Comparison of ENCODE assay signal across 28 cellular contexts in the genomic region with DNA sequence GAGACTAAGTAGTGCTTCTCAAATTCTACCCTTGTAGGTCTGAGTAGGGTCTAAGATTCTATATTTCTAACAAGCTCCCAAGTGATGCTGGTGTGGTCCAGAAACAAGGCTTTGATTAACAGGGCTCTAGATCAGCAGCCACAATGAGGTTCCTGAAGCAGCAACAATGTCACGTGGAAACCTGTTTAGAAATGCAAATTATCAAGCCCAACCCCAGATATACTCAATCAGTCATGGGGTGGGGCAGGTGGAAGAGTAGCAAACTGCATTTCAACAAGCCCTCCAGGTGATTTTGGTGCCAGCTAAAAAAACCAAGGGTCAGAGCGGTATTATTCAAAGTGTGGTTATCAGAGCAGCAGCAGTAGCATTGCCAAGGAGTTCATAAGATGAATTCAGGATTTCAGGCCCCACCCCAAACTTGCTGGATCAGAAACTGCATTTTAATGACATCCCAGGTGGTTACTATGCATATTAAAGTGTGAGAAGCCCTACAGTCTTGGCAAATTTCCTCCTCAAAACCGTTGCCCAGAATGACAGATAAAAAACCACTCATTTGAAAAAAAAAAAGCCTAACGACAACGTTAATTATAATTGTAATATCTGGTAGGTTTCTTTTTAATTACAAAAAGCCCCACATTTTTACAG.
DNase-seq lines count a peak whose midpoint lies in the region; ATAC-seq, FAIRE-seq and TF ChIP-seq lines count a peak whose summit lies in the region.
"Had no signal": no experiment of that assay in that cellular context is flagged by ENCODE, and none has a peak within 500 bp of the region (broad histone marks: within the 10 kb centered on the region; RNA-seq: fewer than 3 reads in every experiment).

No MANE protein-coding gene starts in this region.

- H3K9me3 ChIP-seq in small intestine (ENCODE audit: control insufficient read depth, low read depth) = peaks cover 1% of the 10 kb centered on the region
- H3K9me3 ChIP-seq: left lung, neutrophil, transverse colon had no signal

- no peak for TF ChIP-seq CTCF in foreskin keratinocyte (conservative IDR thresholded peaks at IDR 0.05)

- no peaks in the 10 kb centered on the region for H3K36me3 ChIP-seq in small intestine (ENCODE audit: control insufficient read depth in 2 of 2, insufficient read depth in 2 of 2, low read length in 2 of 2)
- H3K36me3 ChIP-seq: left lung, neutrophil, transverse colon had no signal

- peak; percentile 10 for DNase-seq in NCI-H748 (lab: John Stamatoyannopoulos, UW; ENCODE audit: unreplicated experiment)
- DNase-seq in NCI-H748 treated with DMSO at 0.1 percent for 48 hours (lab: John Stamatoyannopoulos, UW) = no peak
- peak; percentile 30 for DNase-seq in SW480 (ENCODE audit: low spot score)
- DNase-seq in foreskin keratinocyte = peak in 1 of 2 donors; percentile 14
- DNase-seq in small intestine = peak; percentile 41
- DNase-seq in stimulated activated CD4-positive, alpha-beta T cell treated with anti-CD3 and anti-CD28 coated beads, Interleukin-2, amount 100 ng/mL, for 24 hours = no peak
- DNase-seq in stimulated activated CD4-positive, alpha-beta T cell treated with anti-CD3 and anti-CD28 coated beads, Interleukin-4, amount 100 ng/mL, for 4 hours = no peak
- DNase-seq: activated CD4-positive, alpha-beta T cell treated with anti-CD3 and anti-CD28 coated beads, Interleukin-2, amount 10 ng/mL, durations not matched to agents 7 days and 5 days; activated naive CD4-positive, alpha-beta T cell treated with Interleukin-2 at 50 U/mL for 16 hours; activated T-cell treated with anti-CD3 and anti-CD28 coated beads, Interleukin-2, amount 50 U/mL, for 72 hours; CD4-positive, CD25-positive, alpha-beta regulatory T cell; DMS153; effector CD4-positive, alpha-beta T cell; erythroblast; left lung; naive B cell; NCI-H146; PC-9; SHP77; stimulated activated CD4-positive, alpha-beta T cell treated with anti-CD3 and anti-CD28 coated beads, Interleukin-1b, Interleukin-23, amount 100 ng/mL, for 48 hours; T1000; transverse colon had no signal

- H3K4me1 ChIP-seq in foreskin keratinocyte = no peaks in the 10 kb centered on the region
- peaks cover 0 to 2% of the 10 kb centered on the region in 2 donors for H3K4me1 ChIP-seq in small intestine (ENCODE audit: control insufficient read depth in 2 of 2, insufficient read depth in 1 of 2, low read depth in 1 of 2, low read length in 1 of 2)
- H3K4me1 ChIP-seq: left lung had no signal

- H3K27ac ChIP-seq in foreskin keratinocyte = no peak overlapping the region
- no peak overlapping the region for H3K27ac ChIP-seq in small intestine (ENCODE audit: low read depth in 1 of 2, low read length in 1 of 2)
- H3K27ac ChIP-seq: hepatocyte, KMS-11, left lung, neutrophil, PC-9, transverse colon had no signal

- no peaks in the 10 kb centered on the region for H3K27me3 ChIP-seq in foreskin keratinocyte
- no peaks in the 10 kb centered on the region for H3K27me3 ChIP-seq in small intestine (ENCODE audit: control insufficient read depth in 2 of 2, insufficient read depth in 2 of 2, low read length in 2 of 2)
- H3K27me3 ChIP-seq: hepatocyte, left lung, neutrophil, transverse colon had no signal

- 16 to 51% (median 29%) methylated on average over 5 of the region's 5 CpGs for WGBS in small intestine, 3 donors

- ATAC-seq in foreskin keratinocyte (peak; percentile 38), HG02678 (IDR thresholded peaks at IDR 0.05; ENCODE audit: unreplicated experiment) (no peak)
- ATAC-seq: activated T-cell treated with anti-CD3 and anti-CD28 coated beads, Interleukin-2, amount 50 U/mL, for 72 hours; HCT116; left lung had no signal

- FAIRE-seq in small intestine (lab: Jason Lieb, UNC) = no peak
- FAIRE-seq: A204.1 had no signal

- no peak overlapping the region for H3K4me3 ChIP-seq in small intestine (ENCODE audit: low read depth in 1 of 2, low read length in 2 of 2)
- H3K4me3 ChIP-seq: hepatocyte, left lung, PC-9, transverse colon had no signal

Comparison
In these comparisons a context has a peak if more than half of its experiments do, and no peak if none do; other contexts are left out.
1. DNase-seq: peak in NCI-H748 (single experiment), SW480 (single experiment) and small intestine (single experiment); none in NCI-H748 treated with DMSO at 0.1 percent for 48 hours (single experiment), stimulated activated CD4-positive, alpha-beta T cell treated with anti-CD3 and anti-CD28 coated beads, Interleukin-2, amount 100 ng/mL, for 24 hours (0 of 2) and stimulated activated CD4-positive, alpha-beta T cell treated with anti-CD3 and anti-CD28 coated beads, Interleukin-4, amount 100 ng/mL, for 4 hours (0 of 2).